ENCODE assay signal across 23 cellular contexts in the genomic region with DNA sequence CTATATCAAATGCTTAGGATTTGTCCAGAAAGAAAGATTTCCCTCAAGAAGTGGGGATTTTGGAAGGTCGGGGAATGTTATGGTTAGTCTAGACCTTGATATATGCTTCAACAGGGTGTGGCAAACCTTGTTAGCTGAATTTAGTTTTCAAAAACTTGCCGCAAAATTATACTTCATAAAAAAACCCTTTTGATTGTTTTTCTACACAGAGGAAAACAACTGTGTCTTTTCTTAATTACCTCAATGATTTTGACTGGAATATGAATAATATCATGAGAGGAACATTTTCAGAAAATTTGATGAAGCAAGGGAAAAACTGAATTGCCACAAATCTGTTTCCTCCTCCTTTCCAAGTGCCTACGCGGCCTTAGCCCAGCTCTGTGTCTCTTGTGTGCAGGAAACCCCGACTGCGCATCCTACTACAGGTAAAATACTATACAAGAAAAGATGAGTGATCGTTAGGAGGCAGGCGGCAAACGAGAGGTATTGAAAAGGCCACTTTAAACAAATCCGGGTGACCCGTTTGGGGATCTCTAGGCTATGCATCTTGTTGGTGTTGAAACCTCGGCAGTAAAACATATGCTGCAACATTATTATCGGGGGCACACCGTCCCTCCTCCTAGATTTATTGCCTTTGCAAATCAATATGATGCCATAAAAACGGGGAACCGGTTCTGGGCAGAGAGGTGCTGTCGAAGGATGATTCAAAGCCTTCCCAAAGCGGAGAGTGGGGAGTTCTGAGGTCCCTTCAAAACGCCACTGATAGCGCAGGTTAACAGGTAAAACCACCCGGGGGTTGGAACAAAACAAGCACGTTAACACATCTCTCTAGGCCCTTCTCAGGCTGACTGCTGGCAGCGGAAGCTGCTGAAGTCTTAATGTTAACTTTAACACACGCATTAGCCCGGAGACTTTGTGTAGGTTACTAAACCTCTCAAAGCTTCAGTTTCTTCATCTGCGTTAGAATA. TPM values are rescaled to one million over a fixed set of nuclear protein-coding genes. Genes with fewer than 3 reads are reported as not detected.
A peak's percentile ranks its signal among the peaks of the same experiment; 100 is the strongest.
DNase-seq lines count a peak whose midpoint lies in the region; TF ChIP-seq lines count a peak whose summit lies in the region.
"Had no signal": no experiment of that assay in that cellular context is flagged by ENCODE, and none has a peak within 500 bp of the region (broad histone marks: within the 10 kb centered on the region; RNA-seq: fewer than 3 reads in every experiment).

No MANE protein-coding gene starts in this region.

- TF ChIP-seq POLR2A in uterus (IDR thresholded peaks at IDR 0.05) = no peak

- peaks cover 88% of the 10 kb centered on the region for H3K27me3 Mint-ChIP-seq in activated CD4-positive, alpha-beta T cell treated with anti-CD3 and anti-CD28 coated beads, Interleukin-2, amount 10 ng/mL, durations not matched to agents 7 days and 5 days
- H3K27me3 Mint-ChIP-seq in IgD-negative memory B cell (peaks cover 83% of the 10 kb centered on the region), glutamatergic neuron (ENCODE audit: unreplicated experiment) (peaks cover 40% of the 10 kb centered on the region), neural crest cell (ENCODE audit: low read depth) (peaks cover 98% of the 10 kb centered on the region)

- H3K4me3 ChIP-seq in uterus = no peak overlapping the region
- H3K4me3 ChIP-seq: A549, pancreas, SK-N-MC had no signal

- H3K4me1 ChIP-seq in uterus = peaks cover 0 to 8% of the 10 kb centered on the region in 2 donors
- H3K4me1 ChIP-seq: foreskin keratinocyte had no signal

- H3K27me3 ChIP-seq in uterus = peaks cover 0 to 73% of the 10 kb centered on the region in 2 donors
- H3K27me3 ChIP-seq: BE2C had no signal

- H3K27ac ChIP-seq in uterus = no peak overlapping the region
- H3K27ac ChIP-seq: A549, foreskin keratinocyte, pancreas, SK-N-MC had no signal

- intact Hi-C loops in uterus (cut with DNase I; ENCODE audit: low total_unique reads) = no loop called here

- peaks cover 26% of the 10 kb centered on the region for H3K4me1 Mint-ChIP-seq in activated CD4-positive, alpha-beta T cell treated with anti-CD3 and anti-CD28 coated beads, Interleukin-2, amount 10 ng/mL, durations not matched to agents 7 days and 5 days
- H3K4me1 Mint-ChIP-seq in IgD-negative memory B cell (peaks cover 0 to 5% (median 3%) of the 10 kb centered on the region in 3 donors), glutamatergic neuron (ENCODE audit: low read depth, unreplicated experiment) (peaks cover 9% of the 10 kb centered on the region), neural crest cell (peaks cover 17% of the 10 kb centered on the region)

- H3K36me3 Mint-ChIP-seq in activated CD4-positive, alpha-beta T cell treated with anti-CD3 and anti-CD28 coated beads, Interleukin-2, amount 10 ng/mL, durations not matched to agents 7 days and 5 days (ENCODE audit: low read depth) = peaks cover 8% of the 10 kb centered on the region
- H3K36me3 Mint-ChIP-seq in IgD-negative memory B cell = no peaks in the 10 kb centered on the region
- H3K36me3 Mint-ChIP-seq in glutamatergic neuron (ENCODE audit: unreplicated experiment) = no peaks in the 10 kb centered on the region
- H3K36me3 Mint-ChIP-seq in neural crest cell (ENCODE audit: low read depth) = peaks cover 2% of the 10 kb centered on the region

- H3K4me3 Mint-ChIP-seq in activated CD4-positive, alpha-beta T cell treated with anti-CD3 and anti-CD28 coated beads, Interleukin-2, amount 10 ng/mL, durations not matched to agents 7 days and 5 days = peak overlapping the region; percentile 22
- H3K4me3 Mint-ChIP-seq in IgD-negative memory B cell (peak overlapping the region in 1 of 4 donors; percentile 68), glutamatergic neuron (ENCODE audit: unreplicated experiment) (peak overlapping the region; percentile 25), neural crest cell (peak overlapping the region; percentile 59)
- H3K4me3 Mint-ChIP-seq: activated T-cell treated with anti-CD3 and anti-CD28 coated beads, Interleukin-2, amount 50 U/mL, for 4 hours had no signal

- no peak for TF ChIP-seq CTCF in glutamatergic neuron (IDR thresholded peaks at IDR 0.05; ENCODE audit: partially characterized antibody, unreplicated experiment)
- TF ChIP-seq CTCF in neural crest cell (conservative IDR thresholded peaks at IDR 0.05) = no peak
- no peak for TF ChIP-seq CTCF in uterus (IDR thresholded peaks at IDR 0.05)

- peaks cover 9% of the 10 kb centered on the region for H3K9me3 Mint-ChIP-seq in activated CD4-positive, alpha-beta T cell treated with anti-CD3 and anti-CD28 coated beads, Interleukin-2, amount 10 ng/mL, durations not matched to agents 7 days and 5 days
- peaks cover 0 to 11% (median 0%) of the 10 kb centered on the region in 3 donors for H3K9me3 Mint-ChIP-seq in IgD-negative memory B cell
- peaks cover 25% of the 10 kb centered on the region for H3K9me3 Mint-ChIP-seq in glutamatergic neuron (ENCODE audit: unreplicated experiment)
- H3K9me3 Mint-ChIP-seq in neural crest cell = no peaks in the 10 kb centered on the region
- H3K9me3 Mint-ChIP-seq: activated T-cell treated with anti-CD3 and anti-CD28 coated beads, Interleukin-2, amount 50 U/mL, for 4 hours had no signal

- CTCF ChIA-PET in activated CD4-positive, alpha-beta T cell treated with anti-CD3 and anti-CD28 coated beads, Interleukin-2, amount 10 ng/mL, durations not matched to agents 7 days and 5 days (lab: Charles Lee) = interaction anchor here (0.6 kb wide), 1 partner anchor 444 kb away, joined by 3 read pairs; no protein-coding TSS in a partner anchor

- POLR2A ChIA-PET in activated CD4-positive, alpha-beta T cell treated with anti-CD3 and anti-CD28 coated beads, Interleukin-2, amount 10 ng/mL, durations not matched to agents 7 days and 5 days (lab: Charles Lee) = no interaction called here

- H3K27ac Mint-ChIP-seq in activated CD4-positive, alpha-beta T cell treated with anti-CD3 and anti-CD28 coated beads, Interleukin-2, amount 10 ng/mL, durations not matched to agents 7 days and 5 days = peak overlapping the region; percentile 5
- H3K27ac Mint-ChIP-seq in IgD-negative memory B cell (peak overlapping the region in 2 of 3 donors; percentile 62 to 89), glutamatergic neuron (ENCODE audit: unreplicated experiment) (peak overlapping the region; percentile 12), neural crest cell (ENCODE audit: unreplicated experiment) (no peak overlapping the region)

- no peaks in the 10 kb centered on the region for H3K36me3 ChIP-seq in uterus
- H3K36me3 ChIP-seq: pancreas had no signal

- DNase-seq in activated CD4-positive, alpha-beta T cell treated with anti-CD3 and anti-CD28 coated beads, Interleukin-2, amount 10 ng/mL, durations not matched to agents 7 days and 5 days = no peak
- no peak for DNase-seq in activated CD4-positive, alpha-beta T cell treated with anti-CD3 and anti-CD28 coated beads for 48 hours
- no peak for DNase-seq in glutamatergic neuron
- DNase-seq in neural crest cell (ENCODE audit: low read depth, low spot score) = peak; percentile 20
- no peak for DNase-seq in RPMI8226
- no peak for DNase-seq in uterus
- no peak for DNase-seq in NCI-H82 treated with DMSO at 0.1 percent for 48 hours (lab: John Stamatoyannopoulos, UW; ENCODE audit: unreplicated experiment)
- DNase-seq: activated naive CD4-positive, alpha-beta T cell treated with anti-CD3 and anti-CD28 coated beads, Interleukin-2, amount 50 U/mL, for 16 hours; activated T-cell treated with anti-CD3 and anti-CD28 coated beads, Interleukin-2, amount 50 U/mL, for 4 hours; anterior cingulate cortex; BE2C; cerebellar nuclear complex; DMS79 treated with DMSO at 0.1 percent for 48 hours; foreskin keratinocyte; GOT3; naive thymus-derived CD4-positive, alpha-beta T cell; NCI-H510A treated with DMSO at 0.1 percent for 48 hours; substantia nigra had no signal

- no peaks in the 10 kb centered on the region for H3K9me3 ChIP-seq in uterus
- H3K9me3 ChIP-seq: BE2C, pancreas had no signal

RNA-seq across cellular contexts. Expression of a gene that starts 2.3 kb away (rescaled TPM):
- under 1 TPM; 0.17 to 0.27 TPM for total RNA-seq in activated CD4-positive, alpha-beta T cell treated with anti-CD3 and anti-CD28 coated beads, Interleukin-2, amount 10 ng/mL, durations not matched to agents 7 days and 5 days
- polyA plus RNA-seq in IgD-negative memory B cell = not detected
- total RNA-seq in glutamatergic neuron (ENCODE audit: unreplicated experiment) (1.2 TPM), neural crest cell (4.6 and 5.5 TPM in 2 replicates), uterus (under 1 TPM in 1 of 4 donors, not detected in 3; 0.41 TPM)
- total RNA-seq: foreskin keratinocyte; naive thymus-derived CD4-positive, alpha-beta T cell; pancreas; ureter had no signal
- polyA plus RNA-seq: foreskin keratinocyte; naive thymus-derived CD4-positive, alpha-beta T cell; pancreas had no signal
